Comparison of ENCODE assay signal across 20 cellular contexts in the genomic region with DNA sequence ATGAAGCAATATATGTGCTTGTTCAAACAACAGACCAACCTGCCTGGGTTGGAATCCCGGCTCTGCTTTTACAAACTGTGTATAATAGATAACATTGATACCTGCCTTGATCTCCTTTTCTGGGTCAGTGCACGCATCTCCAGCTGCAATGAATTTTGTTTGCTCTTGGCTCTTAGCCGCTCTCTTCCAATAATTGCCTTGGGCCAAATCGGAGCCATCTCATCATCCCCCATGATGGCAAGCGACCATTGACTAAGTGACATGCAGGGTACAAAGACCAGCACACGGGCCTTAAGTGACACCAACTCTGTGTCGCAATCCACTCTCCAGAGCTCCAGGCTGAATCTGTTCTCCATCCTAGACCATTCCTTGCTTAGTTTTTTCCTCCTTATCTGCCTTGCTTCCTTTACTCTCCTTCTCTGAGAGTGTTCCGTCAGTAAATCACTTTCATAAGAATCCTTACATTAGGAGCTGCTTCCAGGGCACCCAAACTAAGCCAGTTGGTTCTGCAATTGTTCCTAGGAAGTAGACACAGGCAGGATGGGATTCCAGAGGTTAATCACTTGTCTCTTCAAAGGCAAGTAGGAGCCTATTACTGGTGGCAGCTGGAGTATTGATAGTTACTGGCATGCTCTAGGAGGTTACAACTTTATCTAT.
DNase-seq lines count a peak whose midpoint lies in the region; ATAC-seq, FAIRE-seq and TF ChIP-seq lines count a peak whose summit lies in the region.
"Had no signal": no experiment of that assay in that cellular context is flagged by ENCODE, and none has a peak within 500 bp of the region (broad histone marks: within the 10 kb centered on the region; RNA-seq: fewer than 3 reads in every experiment).

No MANE protein-coding gene starts in this region.

- peak overlapping the region; percentile 62 for H3K4me2 ChIP-seq in PC-9
- H3K4me2 ChIP-seq in hepatocyte: peak overlapping the region; percentile 47

- 36% methylated on average over 8 of the region's 8 CpGs for WGBS in hepatocyte (ENCODE audit: low lambda C conversion rate, missing lambda C conversion rate)

- FAIRE-seq in urothelium cell line (lab: Jason Lieb, UNC): peak; percentile 77
- FAIRE-seq: GM12891, islet of Langerhans had no signal

- H4K20me1 ChIP-seq in PC-9 (ENCODE audit: insufficient read depth) (no peaks in the 10 kb centered on the region), hepatocyte (ENCODE audit: insufficient read depth, poor library complexity, severe bottlenecking) (no peaks in the 10 kb centered on the region)

- H3K79me2 ChIP-seq in PC-9 (ENCODE audit: low read depth) (no peaks in the 10 kb centered on the region), hepatocyte (no peaks in the 10 kb centered on the region)

- CTCF ChIA-PET in PC-9 (lab: Charles Lee): no interaction called here

- DNase-seq in Right ventricle myocardium inferior (ENCODE audit: missing footprints) (no peak), left cardiac atrium (no peak), PC-9 (no peak), hepatocyte (ENCODE audit: low spot score) (peak; percentile 51), urothelium cell line (ENCODE audit: low spot score) (no peak), cerebellum (ENCODE audit: low spot score) (no peak), NCI-H2081 treated with DMSO at 0.1 percent for 48 hours (lab: John Stamatoyannopoulos, UW) (no peak), T-helper 9 cell (no peak)
- DNase-seq: activated CD4-positive, alpha-beta memory T cell treated with anti-CD3 and anti-CD28 coated beads, Interleukin-2, amount 10 ng/mL, durations not matched to agents 7 days and 5 days; activated T-cell treated with anti-CD3 and anti-CD28 coated beads, Interleukin-2, amount 50 U/mL, for 48 hours; effector CD8-positive, alpha-beta T cell; GF-D8; heart right ventricle; mucosa of descending colon; stimulated activated CD4-positive, alpha-beta T cell treated with anti-CD3 and anti-CD28 coated beads, Interleukin-2, amount 100 ng/mL, for 24 hours; T-cell; WERI-Rb-1 had no signal

- H3K9me3 ChIP-seq in PC-9 (ENCODE audit: insufficient read depth, low read depth) (peaks cover 4% of the 10 kb centered on the region; the same call in 1 of the 2 replicates), hepatocyte (ENCODE audit: low read depth) (no peaks in the 10 kb centered on the region)
- H3K9me3 ChIP-seq: heart right ventricle, mucosa of descending colon had no signal

- peak overlapping the region; percentile 56 for H3K27ac ChIP-seq in PC-9
- H3K27ac ChIP-seq in hepatocyte: peak overlapping the region; percentile 31
- H3K27ac ChIP-seq: RWPE1, WERI-Rb-1 had no signal

- H3K36me3 ChIP-seq in PC-9 (ENCODE audit: low read depth) (no peaks in the 10 kb centered on the region), hepatocyte (replicated peaks; ENCODE audit: insufficient read depth, low read depth) (no peaks in the 10 kb centered on the region)
- H3K36me3 ChIP-seq: heart right ventricle, WERI-Rb-1 had no signal

- no TSS peak for BruUV-seq in PC-9 (replicated peaks; lab: Mats Ljungman, UMichigan)

- peaks cover 27% of the 10 kb centered on the region for H3F3A ChIP-seq in PC-9 (ENCODE audit: insufficient read depth, low read depth)

- ATAC-seq in Right ventricle myocardium inferior (peak; percentile 53), left cardiac atrium (no peak)
- ATAC-seq: mucosa of descending colon, T-cell had no signal

- intact Hi-C loops in Right ventricle myocardium inferior (cut with DNase I): loop anchor here (2.0 kb wide), 1 partner anchor 50 kb away; no protein-coding TSS in a partner anchor
- intact Hi-C loops in left cardiac atrium (cut with DNase I): no loop called here
- intact Hi-C loops in PC-9 (cut with micrococcal nuclease; ENCODE audit: unreplicated experiment): no loop called here

- H2AFZ ChIP-seq in PC-9 (peak overlapping the region; percentile 61), hepatocyte (no peak overlapping the region)

- TF ChIP-seq CTCF in PC-9 (conservative IDR thresholded peaks at IDR 0.05): no peak
- no peak for TF ChIP-seq CTCF in hepatocyte (IDR thresholded peaks at IDR 0.05; ENCODE audit: poor library complexity)

- POLR2A ChIA-PET in PC-9 (lab: Charles Lee; ENCODE audit: unreplicated experiment): no interaction called here

- H3K4me3 ChIP-seq in PC-9 (peak overlapping the region; percentile 7; the same call in 1 of the 2 replicates), hepatocyte (no peak overlapping the region)
- H3K4me3 ChIP-seq: heart right ventricle, mucosa of descending colon had no signal

- H3K27me3 ChIP-seq in PC-9 (ENCODE audit: insufficient read depth, low read depth) (no peaks in the 10 kb centered on the region), hepatocyte (no peaks in the 10 kb centered on the region)
- H3K27me3 ChIP-seq: heart right ventricle had no signal

- no peaks in the 10 kb centered on the region for H3K9me2 ChIP-seq in PC-9 (ENCODE audit: insufficient read depth)
- no peaks in the 10 kb centered on the region for H3K9me2 ChIP-seq in hepatocyte (replicated peaks; ENCODE audit: insufficient read depth)

- H3K4me1 ChIP-seq in PC-9 (replicated peaks; ENCODE audit: insufficient read depth) (peaks cover 32% of the 10 kb centered on the region), hepatocyte (ENCODE audit: insufficient read depth) (peaks cover 12% of the 10 kb centered on the region)
